ENCODE assay signal across 13 cellular contexts in genomic region chr7:100022621-100023020, GRCh38. TPM values are rescaled to one million over a fixed set of nuclear protein-coding genes. Genes with fewer than 3 reads are reported as not detected.
DNase-seq lines count a peak whose midpoint lies in the region; FAIRE-seq and TF ChIP-seq lines count a peak whose summit lies in the region.
"Had no signal": no experiment of that assay in that cellular context is flagged by ENCODE, and none has a peak within 500 bp of the region (broad histone marks: within the 10 kb centered on the region; RNA-seq: fewer than 3 reads in every experiment).

No MANE protein-coding gene starts in this region.

- H3K9me3 Mint-ChIP-seq in activated T-helper 2 cell treated with anti-CD3 and anti-CD28 coated beads, Interferon-gamma antibody, Interleukin-2, Interleukin-4, amounts not matched to agents 10 μg/mL and 5 μg/mL and 100 μg/mL, durations not matched to agents 14 hours and 24 hours and 36 hours = no peaks in the 10 kb centered on the region
- H3K9me3 Mint-ChIP-seq: activated naive CD4-positive, alpha-beta T cell treated with anti-CD3 and anti-CD28 coated beads, Interleukin-2, amount 50 U/mL, for 72 hours had no signal

- peaks cover 28 to 31% of the 10 kb centered on the region in 2 donors for H3K4me1 ChIP-seq in duodenal mucosa (ENCODE audit: control insufficient read depth in 1 of 2, insufficient read depth in 2 of 2, low read length in 2 of 2)
- H3K4me1 ChIP-seq in mucosa of rectum (ENCODE audit: control insufficient read depth in 2 of 2, insufficient read depth in 2 of 2, low read length in 2 of 2) = peaks cover 35 to 45% of the 10 kb centered on the region in 2 donors

- intact Hi-C loops in activated T-helper 2 cell treated with anti-CD3 and anti-CD28 coated beads, Interferon-gamma antibody, Interleukin-2, Interleukin-4, amounts not matched to agents 10 μg/mL and 5 μg/mL and 100 μg/mL, durations not matched to agents 14 hours and 24 hours and 36 hours (cut with micrococcal nuclease) = no loop called here

- H3K36me3 ChIP-seq in duodenal mucosa (ENCODE audit: control insufficient read depth in 1 of 2, insufficient read depth in 2 of 2, low read length in 2 of 2) (peaks cover 15 to 57% of the 10 kb centered on the region in 2 donors), mucosa of rectum (ENCODE audit: control insufficient read depth in 2 of 2, insufficient read depth in 2 of 2, low read length in 2 of 2) (peaks cover 29 to 42% of the 10 kb centered on the region in 2 donors)

- H3K4me3 Mint-ChIP-seq in activated T-helper 2 cell treated with anti-CD3 and anti-CD28 coated beads, Interferon-gamma antibody, Interleukin-2, Interleukin-4, amounts not matched to agents 10 μg/mL and 5 μg/mL and 100 μg/mL, durations not matched to agents 14 hours and 24 hours and 36 hours (ENCODE audit: low read depth) = no peak overlapping the region

- TF ChIP-seq CTCF in C4-2B (conservative IDR thresholded peaks at IDR 0.05) = no peak
- TF ChIP-seq CTCF in GM13977 (IDR thresholded peaks at IDR 0.05; ENCODE audit: extremely low read depth, insufficient read depth, missing control alignments) = no peak
- no peak for TF ChIP-seq CTCF in D721Med (IDR thresholded peaks at IDR 0.05; ENCODE audit: insufficient read depth, missing control alignments)

- H3K27me3 ChIP-seq in duodenal mucosa (ENCODE audit: control insufficient read depth in 1 of 2, insufficient read depth in 2 of 2, low read length in 2 of 2) (no peaks in the 10 kb centered on the region), mucosa of rectum (ENCODE audit: control insufficient read depth in 2 of 2, insufficient read depth in 2 of 2, low read length in 2 of 2) (no peaks in the 10 kb centered on the region)
- H3K27me3 ChIP-seq: SJSA1 had no signal

- peak overlapping the region in 1 of 2 donors; percentile 53 for H3K9ac ChIP-seq in duodenal mucosa (ENCODE audit: low read depth in 1 of 2, low read length in 2 of 2)
- peak overlapping the region; percentile 2 to 44 for H3K9ac ChIP-seq in mucosa of rectum (ENCODE audit: low read depth in 1 of 2, low read length in 2 of 2)

- no peak overlapping the region for H3K4me3 ChIP-seq in duodenal mucosa (ENCODE audit: low read depth in 1 of 2, low read length in 2 of 2)
- peak overlapping the region; percentile 1 to 2 for H3K4me3 ChIP-seq in mucosa of rectum (ENCODE audit: low read length in 2 of 2)
- H3K4me3 ChIP-seq: SJSA1 had no signal

- no peak overlapping the region for H3K27ac Mint-ChIP-seq in activated T-helper 2 cell treated with anti-CD3 and anti-CD28 coated beads, Interferon-gamma antibody, Interleukin-2, Interleukin-4, amounts not matched to agents 10 μg/mL and 5 μg/mL and 100 μg/mL, durations not matched to agents 14 hours and 24 hours and 36 hours

- no peak for FAIRE-seq in D721Med (lab: Jason Lieb, UNC)

- H3K36me3 Mint-ChIP-seq in activated T-helper 2 cell treated with anti-CD3 and anti-CD28 coated beads, Interferon-gamma antibody, Interleukin-2, Interleukin-4, amounts not matched to agents 10 μg/mL and 5 μg/mL and 100 μg/mL, durations not matched to agents 14 hours and 24 hours and 36 hours (ENCODE audit: low read depth) = peaks cover 52% of the 10 kb centered on the region

- H3K9me3 ChIP-seq in duodenal mucosa (ENCODE audit: control insufficient read depth in 1 of 2, low read length in 2 of 2) (no peaks in the 10 kb centered on the region), mucosa of rectum (ENCODE audit: control insufficient read depth in 2 of 2, low read length in 2 of 2) (no peaks in the 10 kb centered on the region)
- H3K9me3 ChIP-seq: SJSA1 had no signal

- DNase-seq in NCI-H2081 treated with DMSO at 0.1 percent for 48 hours (lab: John Stamatoyannopoulos, UW) (peak; percentile 77), GM13977 (ENCODE audit: low spot score) (no peak), D721Med (ENCODE audit: insufficient read length, low spot score) (no peak)
- no peak for DNase-seq in activated T-helper 2 cell treated with anti-CD3 and anti-CD28 coated beads, Interferon-gamma antibody, Interleukin-2, Interleukin-4, amounts not matched to agents 10 μg/mL and 5 μg/mL and 100 μg/mL, durations not matched to agents 14 hours and 24 hours and 36 hours (ENCODE audit: low spot score)
- no peak for DNase-seq in stimulated activated CD4-positive, alpha-beta T cell treated with anti-CD3 and anti-CD28 coated beads, Interleukin-15, amount 100 ng/mL, for 24 hours
- DNase-seq: NCI-H1694, NCI-H82 had no signal

- no peaks in the 10 kb centered on the region for H3K27me3 Mint-ChIP-seq in activated T-helper 2 cell treated with anti-CD3 and anti-CD28 coated beads, Interferon-gamma antibody, Interleukin-2, Interleukin-4, amounts not matched to agents 10 μg/mL and 5 μg/mL and 100 μg/mL, durations not matched to agents 14 hours and 24 hours and 36 hours (ENCODE audit: low read depth)

- H3K27ac ChIP-seq in C4-2B (peak overlapping the region; percentile 0; the same call in 1 of the 2 replicates), duodenal mucosa (ENCODE audit: low read depth, low read length) (peak overlapping the region; percentile 48), mucosa of rectum (ENCODE audit: low read depth in 2 of 2, low read length in 2 of 2) (peak overlapping the region; percentile 73 to 76)
- H3K27ac ChIP-seq: SJSA1 had no signal

- in situ Hi-C loops in GM13977 (cut with MboI; ENCODE audit: low pct_unique_long_range_greater_than_20kb, low sequenced_read_pairs, unreplicated experiment) = no loop called here

- H3K4me1 Mint-ChIP-seq in activated T-helper 2 cell treated with anti-CD3 and anti-CD28 coated beads, Interferon-gamma antibody, Interleukin-2, Interleukin-4, amounts not matched to agents 10 μg/mL and 5 μg/mL and 100 μg/mL, durations not matched to agents 14 hours and 24 hours and 36 hours (ENCODE audit: low read depth) = peaks cover 21% of the 10 kb centered on the region

RNA-seq across cellular contexts. Expression of gene ZKSCAN1, which starts 7.2 kb away (rescaled TPM):
- total RNA-seq in activated T-helper 2 cell treated with anti-CD3 and anti-CD28 coated beads, Interferon-gamma antibody, Interleukin-2, Interleukin-4, amounts not matched to agents 10 μg/mL and 5 μg/mL and 100 μg/mL, durations not matched to agents 14 hours and 24 hours and 36 hours = 59.0 and 63.5 TPM in 2 replicates

RNA-seq across cellular contexts. Expression of gene ZSCAN21, which starts 27.0 kb away (rescaled TPM):
- total RNA-seq in activated T-helper 2 cell treated with anti-CD3 and anti-CD28 coated beads, Interferon-gamma antibody, Interleukin-2, Interleukin-4, amounts not matched to agents 10 μg/mL and 5 μg/mL and 100 μg/mL, durations not matched to agents 14 hours and 24 hours and 36 hours = 6.1 and 7.7 TPM in 2 replicates

RNA-seq across cellular contexts. Expression of gene AZGP1, which starts 46.8 kb away (rescaled TPM):
- not detected in 2 replicates for total RNA-seq in activated T-helper 2 cell treated with anti-CD3 and anti-CD28 coated beads, Interferon-gamma antibody, Interleukin-2, Interleukin-4, amounts not matched to agents 10 μg/mL and 5 μg/mL and 100 μg/mL, durations not matched to agents 14 hours and 24 hours and 36 hours
- total RNA-seq: fibroblast of lung, SJSA1 had no signal

RNA-seq across cellular contexts. Expression of gene ZNF3, which starts 58.9 kb away (rescaled TPM):
- total RNA-seq in activated T-helper 2 cell treated with anti-CD3 and anti-CD28 coated beads, Interferon-gamma antibody, Interleukin-2, Interleukin-4, amounts not matched to agents 10 μg/mL and 5 μg/mL and 100 μg/mL, durations not matched to agents 14 hours and 24 hours and 36 hours = 23.6 and 25.5 TPM in 2 replicates

Comparison
In these comparisons a context has a peak if more than half of its experiments do, and no peak if none do; other contexts are left out.
1. H3K27ac ChIP-seq: peak in every context shown above with its lines; median percentile 74 in mucosa of rectum; 48 in duodenal mucosa; 0 in C4-2B.
2. H3K4me3 ChIP-seq: peak in mucosa of rectum (2 of 2); none in duodenal mucosa (0 of 2).